Comparison of ENCODE assay signal across 11 cellular contexts in the genomic region with DNA sequence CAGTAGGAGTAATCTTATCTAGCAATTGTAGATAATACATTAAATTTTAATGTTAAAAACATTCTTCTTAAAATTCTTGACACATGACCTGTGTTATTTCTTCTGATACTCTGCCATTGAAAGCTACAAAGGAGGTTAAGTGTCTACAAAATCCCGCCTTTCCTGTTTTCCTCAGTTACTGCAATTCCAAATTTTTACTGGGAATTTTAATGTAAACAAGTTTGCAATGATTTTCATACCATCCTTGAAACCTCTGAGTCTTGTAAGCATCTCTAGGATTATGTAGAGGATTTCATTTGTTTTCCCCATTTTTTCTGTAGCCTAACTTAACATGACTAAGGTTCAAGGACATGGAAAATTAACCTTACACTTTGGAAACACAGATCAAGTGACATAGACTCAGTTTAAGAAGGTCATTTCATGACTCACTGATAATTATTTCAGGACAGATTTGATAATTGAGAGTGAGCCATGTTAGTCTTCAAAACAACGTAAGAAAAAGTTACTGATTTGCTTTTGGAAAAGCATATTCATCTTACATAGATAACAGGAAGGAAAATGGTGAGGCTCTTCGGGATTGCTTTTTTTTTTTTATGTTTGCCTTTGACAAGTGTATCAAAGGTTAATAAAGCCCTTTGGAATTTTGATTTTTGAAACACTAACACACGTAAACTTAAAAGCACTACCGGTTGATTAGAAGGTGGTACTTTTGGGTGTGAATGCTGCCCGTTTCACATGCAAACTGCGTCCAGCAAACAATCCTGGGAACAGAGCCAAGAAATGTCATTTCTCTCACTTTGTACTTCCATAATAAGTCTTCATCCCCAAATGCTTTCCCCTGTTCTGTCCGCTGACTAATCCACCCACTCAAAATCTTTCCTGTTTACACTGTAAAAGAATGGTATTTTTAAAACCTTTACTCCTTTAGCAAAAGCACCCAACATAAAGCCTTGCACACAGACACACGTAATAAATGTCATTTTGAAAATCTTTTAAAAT. TPM values are rescaled to one million over a fixed set of nuclear protein-coding genes. Genes with fewer than 3 reads are reported as not detected.
DNase-seq lines count a peak whose midpoint lies in the region; ATAC-seq and TF ChIP-seq lines count a peak whose summit lies in the region.
"Had no signal": no experiment of that assay in that cellular context is flagged by ENCODE, and none has a peak within 500 bp of the region (broad histone marks: within the 10 kb centered on the region; RNA-seq: fewer than 3 reads in every experiment).

No MANE protein-coding gene starts in this region.

- H3K36me3 ChIP-seq in heart left ventricle (no peaks in the 10 kb centered on the region), vagina (no peaks in the 10 kb centered on the region)
- H3K36me3 ChIP-seq: BLaER1 had no signal

- peaks cover 0 to 9% (median 0%) of the 10 kb centered on the region in 12 donors for H3K9me3 ChIP-seq in heart left ventricle
- no peaks in the 10 kb centered on the region for H3K9me3 ChIP-seq in vagina
- H3K9me3 ChIP-seq: BLaER1 had no signal

- ATAC-seq in heart left ventricle (peak in 1 of 4 donors; percentile 11), left ventricle myocardium superior (no peak), HG02885 (IDR thresholded peaks at IDR 0.05; ENCODE audit: poor library complexity, unreplicated experiment) (no peak), HG03097 (IDR thresholded peaks at IDR 0.05; ENCODE audit: low FRiP score, unreplicated experiment) (no peak), HG03460 (IDR thresholded peaks at IDR 0.05; ENCODE audit: unreplicated experiment) (no peak)

- TF ChIP-seq POLR2A in heart left ventricle (IDR thresholded peaks at IDR 0.05) (no peak), vagina (IDR thresholded peaks at IDR 0.05) (no peak)

- H3K4me1 ChIP-seq in heart left ventricle (peaks cover 4 to 61% (median 30%) of the 10 kb centered on the region in 12 donors), vagina (peaks cover 14% of the 10 kb centered on the region)
- H3K4me1 ChIP-seq: BLaER1 had no signal

- H3K4me3 ChIP-seq in heart left ventricle: peak overlapping the region in 7 of 12 donors; percentile 0 to 24 (median 9)
- H3K4me3 ChIP-seq in astrocyte of the spinal cord (ENCODE audit: low read depth, low read length): no peak overlapping the region
- peak overlapping the region; percentile 3 to 9 for H3K4me3 ChIP-seq in vagina
- H3K4me3 ChIP-seq: BLaER1 had no signal

- 13 to 17% (median 13%) methylated on average over 9 of the region's 9 CpGs for whole genome bisulfite sequencing in heart left ventricle, 4 donors

- no peak for TF ChIP-seq CTCF in heart left ventricle (IDR thresholded peaks at IDR 0.05)
- no peak for TF ChIP-seq CTCF in astrocyte of the spinal cord (IDR thresholded peaks at IDR 0.05; ENCODE audit: low read depth, low read length)
- TF ChIP-seq CTCF in vagina (IDR thresholded peaks at IDR 0.05): no peak

- DNase-seq in heart left ventricle: peak in 1 of 5 donors; percentile 29
- DNase-seq in left ventricle myocardium superior: no peak
- DNase-seq in astrocyte of the spinal cord (ENCODE audit: low read depth, low spot score): peak; percentile 71
- peak; percentile 31 for DNase-seq in left kidney (ENCODE audit: low read depth, low spot score)
- no peak for DNase-seq in vagina (ENCODE audit: extremely low spot score in 2 of 2)
- DNase-seq: activated naive CD4-positive, alpha-beta T cell; left cardiac atrium had no signal

- H3K27me3 ChIP-seq in heart left ventricle: no peaks in the 10 kb centered on the region
- no peaks in the 10 kb centered on the region for H3K27me3 ChIP-seq in vagina
- H3K27me3 ChIP-seq: BLaER1 had no signal

- H3K27ac ChIP-seq in heart left ventricle (peak overlapping the region; percentile 20 to 94 (median 83)), vagina (peak overlapping the region; percentile 16)
- H3K27ac ChIP-seq: BLaER1 had no signal

- in situ Hi-C loops in astrocyte of the spinal cord (cut with HindIII; ENCODE audit: low sequenced_read_pairs): no loop called here

- intact Hi-C loops in heart left ventricle (cut with DNase I) (loop anchor here in 5 of 10 donors (2.0 to 5.0 kb wide), 3 partner anchors 34 to 40 kb away; partner anchors contain the start of gene PDLIM5 (in 3 of the 5)), left ventricle myocardium superior (cut with micrococcal nuclease) (loop anchor here (5.0 kb wide), 1 partner anchor 40 kb away; the partner anchor contains the start of gene PDLIM5), vagina (cut with DNase I) (no loop called here)

RNA-seq across cellular contexts. Expression of gene PDLIM5, which starts 39.4 kb away (rescaled TPM):
- total RNA-seq in heart left ventricle: 1,000 to 10,000 TPM in 7 of 9 donors, 100 to 1,000 TPM in 2; 814 to 1,378 (median 1,064) TPM
- polyA plus RNA-seq in heart left ventricle: 100 to 1,000 TPM; 262 to 648 TPM
- 1,169 TPM for total RNA-seq in left ventricle myocardium superior
- 137 TPM for total RNA-seq in vagina

Comparison
In these comparisons a context has a peak if more than half of its experiments do, and no peak if none do; other contexts are left out.
1. DNase-seq: peak in astrocyte of the spinal cord (single experiment) and left kidney (single experiment); none in left ventricle myocardium superior (single experiment) and vagina (0 of 2).